1 cellular context compared by ENCODE assay signal in the genomic region with DNA sequence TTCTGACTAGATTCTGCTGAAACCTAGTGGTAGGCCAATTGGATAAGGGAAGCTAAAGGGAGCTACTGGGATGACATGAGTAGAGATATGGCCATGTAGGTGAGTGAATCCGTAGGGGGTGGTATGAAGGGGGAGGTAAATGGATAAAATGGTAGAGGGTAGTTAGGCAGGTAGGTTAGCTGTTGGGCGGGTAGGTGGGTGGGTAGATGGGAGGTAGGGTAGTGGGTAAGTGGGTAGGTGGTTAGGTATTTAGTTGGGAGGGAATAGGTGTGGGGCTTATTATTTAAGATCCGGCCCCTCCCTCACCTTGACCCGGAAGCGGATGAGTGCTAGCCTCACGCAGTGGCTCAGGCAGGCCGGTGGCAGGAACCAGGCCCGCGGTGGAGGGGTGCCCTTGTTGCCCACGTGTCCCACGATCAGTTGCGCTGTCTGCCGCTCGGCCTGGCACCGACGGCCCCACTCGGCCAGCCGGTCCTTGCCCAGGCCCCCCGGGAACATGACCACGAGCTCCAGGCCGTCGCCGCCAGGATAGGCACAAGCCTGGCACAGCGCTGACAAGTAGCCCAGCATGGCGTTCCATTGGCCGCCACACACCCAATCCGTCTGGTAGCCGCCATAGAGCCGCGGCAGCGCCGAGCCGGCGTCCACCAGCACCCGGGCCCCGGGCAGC.
TF ChIP-seq lines count a peak whose summit lies in the region.

No MANE protein-coding gene starts in this region.

TF ChIP-seq in HepG2, 621 proteins besides CTCF, POLR2A, EP300 and RAD21 (continued from another document and continues in another):
- TF ChIP-seq, protein P1, sequence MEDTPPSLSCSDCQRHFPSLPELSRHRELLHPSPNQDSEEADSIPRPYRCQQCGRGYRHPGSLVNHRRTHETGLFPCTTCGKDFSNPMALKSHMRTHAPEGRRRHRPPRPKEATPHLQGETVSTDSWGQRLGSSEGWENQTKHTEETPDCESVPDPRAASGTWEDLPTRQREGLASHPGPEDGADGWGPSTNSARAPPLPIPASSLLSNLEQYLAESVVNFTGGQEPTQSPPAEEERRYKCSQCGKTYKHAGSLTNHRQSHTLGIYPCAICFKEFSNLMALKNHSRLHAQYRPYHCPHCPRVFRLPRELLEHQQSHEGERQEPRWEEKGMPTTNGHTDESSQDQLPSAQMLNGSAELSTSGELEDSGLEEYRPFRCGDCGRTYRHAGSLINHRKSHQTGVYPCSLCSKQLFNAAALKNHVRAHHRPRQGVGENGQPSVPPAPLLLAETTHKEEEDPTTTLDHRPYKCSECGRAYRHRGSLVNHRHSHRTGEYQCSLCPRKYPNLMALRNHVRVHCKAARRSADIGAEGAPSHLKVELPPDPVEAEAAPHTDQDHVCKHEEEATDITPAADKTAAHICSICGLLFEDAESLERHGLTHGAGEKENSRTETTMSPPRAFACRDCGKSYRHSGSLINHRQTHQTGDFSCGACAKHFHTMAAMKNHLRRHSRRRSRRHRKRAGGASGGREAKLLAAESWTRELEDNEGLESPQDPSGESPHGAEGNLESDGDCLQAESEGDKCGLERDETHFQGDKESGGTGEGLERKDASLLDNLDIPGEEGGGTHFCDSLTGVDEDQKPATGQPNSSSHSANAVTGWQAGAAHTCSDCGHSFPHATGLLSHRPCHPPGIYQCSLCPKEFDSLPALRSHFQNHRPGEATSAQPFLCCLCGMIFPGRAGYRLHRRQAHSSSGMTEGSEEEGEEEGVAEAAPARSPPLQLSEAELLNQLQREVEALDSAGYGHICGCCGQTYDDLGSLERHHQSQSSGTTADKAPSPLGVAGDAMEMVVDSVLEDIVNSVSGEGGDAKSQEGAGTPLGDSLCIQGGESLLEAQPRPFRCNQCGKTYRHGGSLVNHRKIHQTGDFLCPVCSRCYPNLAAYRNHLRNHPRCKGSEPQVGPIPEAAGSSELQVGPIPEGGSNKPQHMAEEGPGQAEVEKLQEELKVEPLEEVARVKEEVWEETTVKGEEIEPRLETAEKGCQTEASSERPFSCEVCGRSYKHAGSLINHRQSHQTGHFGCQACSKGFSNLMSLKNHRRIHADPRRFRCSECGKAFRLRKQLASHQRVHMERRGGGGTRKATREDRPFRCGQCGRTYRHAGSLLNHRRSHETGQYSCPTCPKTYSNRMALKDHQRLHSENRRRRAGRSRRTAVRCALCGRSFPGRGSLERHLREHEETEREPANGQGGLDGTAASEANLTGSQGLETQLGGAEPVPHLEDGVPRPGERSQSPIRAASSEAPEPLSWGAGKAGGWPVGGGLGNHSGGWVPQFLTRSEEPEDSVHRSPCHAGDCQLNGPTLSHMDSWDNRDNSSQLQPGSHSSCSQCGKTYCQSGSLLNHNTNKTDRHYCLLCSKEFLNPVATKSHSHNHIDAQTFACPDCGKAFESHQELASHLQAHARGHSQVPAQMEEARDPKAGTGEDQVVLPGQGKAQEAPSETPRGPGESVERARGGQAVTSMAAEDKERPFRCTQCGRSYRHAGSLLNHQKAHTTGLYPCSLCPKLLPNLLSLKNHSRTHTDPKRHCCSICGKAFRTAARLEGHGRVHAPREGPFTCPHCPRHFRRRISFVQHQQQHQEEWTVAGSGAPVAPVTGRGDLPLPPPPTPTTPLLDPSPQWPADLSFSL (CRISPR knock-in tag; IDR thresholded peaks at IDR 0.05), result no peak
- TF ChIP-seq GATAD1 (CRISPR knock-in tag; IDR thresholded peaks at IDR 0.05), result peak; percentile 66
- 0 out of 2 replicates have a peak, but pooled peaks have one; percentile 45 for TF ChIP-seq ZFYVE20 (CRISPR knock-in tag; IDR thresholded peaks at IDR 0.05; ENCODE audit: borderline replicate concordance, low read depth)
- peak; percentile 45 for TF ChIP-seq HOXA3 (CRISPR knock-in tag; IDR thresholded peaks at IDR 0.05)
- no peak for TF ChIP-seq SOX6 (IDR thresholded peaks at IDR 0.05)
- TF ChIP-seq SOX6 (CRISPR knock-in tag; IDR thresholded peaks at IDR 0.05), result peak; percentile 31; the same call in 1 of the 2 replicates
- 0 out of 2 replicates have a peak, but pooled peaks have one; percentile 23 for TF ChIP-seq ATF7-NPFF (CRISPR knock-in tag; IDR thresholded peaks at IDR 0.05; ENCODE audit: low read depth)
- no peak for TF ChIP-seq RAD51 (IDR thresholded peaks at IDR 0.05; ENCODE audit: borderline replicate concordance)
- peak; percentile 44; the same call in 1 of the 2 replicates for TF ChIP-seq SAP130 (CRISPR knock-in tag; IDR thresholded peaks at IDR 0.05; ENCODE audit: low read depth)
- TF ChIP-seq ELF1 (CRISPR knock-in tag; IDR thresholded peaks at IDR 0.05), result peak; percentile 16; the same call in 1 of the 2 replicates
- TF ChIP-seq ZNF24 (IDR thresholded peaks at IDR 0.05), result no peak
- no peak for TF ChIP-seq SMC3 (IDR thresholded peaks at IDR 0.05; ENCODE audit: low read length)
- peak; percentile 53; the same call in 1 of the 2 replicates for TF ChIP-seq KDM5B (CRISPR knock-in tag; IDR thresholded peaks at IDR 0.05; ENCODE audit: borderline replicate concordance)
- TF ChIP-seq, protein P2, sequence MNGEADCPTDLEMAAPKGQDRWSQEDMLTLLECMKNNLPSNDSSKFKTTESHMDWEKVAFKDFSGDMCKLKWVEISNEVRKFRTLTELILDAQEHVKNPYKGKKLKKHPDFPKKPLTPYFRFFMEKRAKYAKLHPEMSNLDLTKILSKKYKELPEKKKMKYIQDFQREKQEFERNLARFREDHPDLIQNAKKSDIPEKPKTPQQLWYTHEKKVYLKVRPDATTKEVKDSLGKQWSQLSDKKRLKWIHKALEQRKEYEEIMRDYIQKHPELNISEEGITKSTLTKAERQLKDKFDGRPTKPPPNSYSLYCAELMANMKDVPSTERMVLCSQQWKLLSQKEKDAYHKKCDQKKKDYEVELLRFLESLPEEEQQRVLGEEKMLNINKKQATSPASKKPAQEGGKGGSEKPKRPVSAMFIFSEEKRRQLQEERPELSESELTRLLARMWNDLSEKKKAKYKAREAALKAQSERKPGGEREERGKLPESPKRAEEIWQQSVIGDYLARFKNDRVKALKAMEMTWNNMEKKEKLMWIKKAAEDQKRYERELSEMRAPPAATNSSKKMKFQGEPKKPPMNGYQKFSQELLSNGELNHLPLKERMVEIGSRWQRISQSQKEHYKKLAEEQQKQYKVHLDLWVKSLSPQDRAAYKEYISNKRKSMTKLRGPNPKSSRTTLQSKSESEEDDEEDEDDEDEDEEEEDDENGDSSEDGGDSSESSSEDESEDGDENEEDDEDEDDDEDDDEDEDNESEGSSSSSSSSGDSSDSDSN (CRISPR knock-in tag; IDR thresholded peaks at IDR 0.05), result 0 out of 2 replicates have a peak, but pooled peaks have one; percentile 42
- 0 out of 2 replicates have a peak, but pooled peaks have one; percentile 48 for TF ChIP-seq MXD4 (CRISPR knock-in tag; IDR thresholded peaks at IDR 0.05)
- peak; percentile 74 for TF ChIP-seq PATZ1 (CRISPR knock-in tag; IDR thresholded peaks at IDR 0.05)
- TF ChIP-seq ARID4A (CRISPR knock-in tag; IDR thresholded peaks at IDR 0.05; ENCODE audit: borderline replicate concordance), result peak; percentile 67; the same call in 1 of the 2 replicates
- TF ChIP-seq ZNF160 (CRISPR knock-in tag; IDR thresholded peaks at IDR 0.05), result no peak
- TF ChIP-seq ZFX (CRISPR knock-in tag; IDR thresholded peaks at IDR 0.05; ENCODE audit: low read depth), result peak; percentile 78
- peak; percentile 90; the same call in 1 of the 2 replicates for TF ChIP-seq RBFOX2 (IDR thresholded peaks at IDR 0.05; ENCODE audit: low read depth, low read length)
- no peak for TF ChIP-seq ZNF83 (CRISPR knock-in tag; IDR thresholded peaks at IDR 0.05; ENCODE audit: borderline replicate concordance)
- TF ChIP-seq, protein P3, sequence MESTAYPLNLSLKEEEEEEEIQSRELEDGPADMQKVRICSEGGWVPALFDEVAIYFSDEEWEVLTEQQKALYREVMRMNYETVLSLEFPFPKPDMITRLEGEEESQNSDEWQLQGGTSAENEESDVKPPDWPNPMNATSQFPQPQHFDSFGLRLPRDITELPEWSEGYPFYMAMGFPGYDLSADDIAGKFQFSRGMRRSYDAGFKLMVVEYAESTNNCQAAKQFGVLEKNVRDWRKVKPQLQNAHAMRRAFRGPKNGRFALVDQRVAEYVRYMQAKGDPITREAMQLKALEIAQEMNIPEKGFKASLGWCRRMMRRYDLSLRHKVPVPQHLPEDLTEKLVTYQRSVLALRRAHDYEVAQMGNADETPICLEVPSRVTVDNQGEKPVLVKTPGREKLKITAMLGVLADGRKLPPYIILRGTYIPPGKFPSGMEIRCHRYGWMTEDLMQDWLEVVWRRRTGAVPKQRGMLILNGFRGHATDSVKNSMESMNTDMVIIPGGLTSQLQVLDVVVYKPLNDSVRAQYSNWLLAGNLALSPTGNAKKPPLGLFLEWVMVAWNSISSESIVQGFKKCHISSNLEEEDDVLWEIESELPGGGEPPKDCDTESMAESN (CRISPR knock-in tag; conservative IDR thresholded peaks at IDR 0.05), result 0 out of 2 replicates have a peak, but pooled peaks have one; percentile 30
- TF ChIP-seq FOXO1 (CRISPR knock-in tag; IDR thresholded peaks at IDR 0.05), result 0 out of 2 replicates have a peak, but pooled peaks have one; percentile 12
- no peak for TF ChIP-seq ZSCAN29 (CRISPR knock-in tag; conservative IDR thresholded peaks at IDR 0.05)
- no peak for TF ChIP-seq KLF16 (CRISPR knock-in tag; IDR thresholded peaks at IDR 0.05)
- TF ChIP-seq TCF7L2 (IDR thresholded peaks at IDR 0.05; ENCODE audit: low read depth, low read length), result no peak
- TF ChIP-seq, protein P4, sequence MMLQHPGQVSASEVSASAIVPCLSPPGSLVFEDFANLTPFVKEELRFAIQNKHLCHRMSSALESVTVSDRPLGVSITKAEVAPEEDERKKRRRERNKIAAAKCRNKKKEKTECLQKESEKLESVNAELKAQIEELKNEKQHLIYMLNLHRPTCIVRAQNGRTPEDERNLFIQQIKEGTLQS (CRISPR knock-in tag; IDR thresholded peaks at IDR 0.05), result no peak
- TF ChIP-seq NR2C2 (CRISPR knock-in tag; IDR thresholded peaks at IDR 0.05; ENCODE audit: borderline replicate concordance), result peak; percentile 98
- 0 out of 2 replicates have a peak, but pooled peaks have one; percentile 26 for TF ChIP-seq MTA1 (CRISPR knock-in tag; IDR thresholded peaks at IDR 0.05; ENCODE audit: borderline replicate concordance)
- no peak for TF ChIP-seq SATB2 (CRISPR knock-in tag; IDR thresholded peaks at IDR 0.05)
- TF ChIP-seq CAMTA2 (CRISPR knock-in tag; IDR thresholded peaks at IDR 0.05; ENCODE audit: borderline replicate concordance), result 0 out of 2 replicates have a peak, but pooled peaks have one; percentile 49
- TF ChIP-seq HNRNPK (IDR thresholded peaks at IDR 0.05; ENCODE audit: low read depth, low read length, poor library complexity, severe bottlenecking), result no peak
- TF ChIP-seq, protein P5, sequence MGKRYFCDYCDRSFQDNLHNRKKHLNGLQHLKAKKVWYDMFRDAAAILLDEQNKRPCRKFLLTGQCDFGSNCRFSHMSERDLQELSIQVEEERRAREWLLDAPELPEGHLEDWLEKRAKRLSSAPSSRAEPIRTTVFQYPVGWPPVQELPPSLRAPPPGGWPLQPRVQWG (CRISPR knock-in tag; IDR thresholded peaks at IDR 0.05; ENCODE audit: borderline replicate concordance, low read depth), result no peak
- 0 out of 2 replicates have a peak, but pooled peaks have one; percentile 46 for TF ChIP-seq SALL2 (CRISPR knock-in tag; IDR thresholded peaks at IDR 0.05)
- TF ChIP-seq ZNF253 (CRISPR knock-in tag; IDR thresholded peaks at IDR 0.05; ENCODE audit: borderline replicate concordance), result 0 out of 2 replicates have a peak, but pooled peaks have one; percentile 34
